21 cellular contexts compared by ENCODE assay signal in genomic region chr6:116373940-116374339, GRCh38.
"Had no signal": no experiment of that assay in that cellular context is flagged by ENCODE, and none has a peak within 500 bp of the region (broad histone marks: within the 10 kb centered on the region; RNA-seq: fewer than 3 reads in every experiment).

No MANE protein-coding gene starts in this region.

- H3K4me3 ChIP-seq: cardiac muscle cell, right lobe of liver, SK-N-MC, skin epidermis, upper lobe of right lung had no signal

- H3K27me3 ChIP-seq: cardiac muscle cell, right lobe of liver, upper lobe of right lung had no signal

- H3K4me3 Mint-ChIP-seq: activated naive CD8-positive, alpha-beta T cell treated with anti-CD3 and anti-CD28 coated beads for 36 hours; memory B cell; stimulated activated naive B cell treated with anti-CD40 and anti-IgM and Interleukin-4, amounts not matched to agents 10 μg/mL and 1 μg/mL and 100 μg/mL, for 72 hours; T-helper 17 cell had no signal

- H3K36me3 Mint-ChIP-seq: activated naive CD8-positive, alpha-beta T cell treated with anti-CD3 and anti-CD28 coated beads for 36 hours; memory B cell had no signal

- H3K27me3 Mint-ChIP-seq: memory B cell; stimulated activated naive B cell treated with anti-CD40 and anti-IgM and Interleukin-4, amounts not matched to agents 10 μg/mL and 1 μg/mL and 100 μg/mL, for 72 hours had no signal

- H3K9me3 Mint-ChIP-seq: activated naive CD8-positive, alpha-beta T cell treated with anti-CD3 and anti-CD28 coated beads for 36 hours; memory B cell; nephron; stimulated activated naive B cell treated with anti-CD40 and anti-IgM and Interleukin-4, amounts not matched to agents 10 μg/mL and 1 μg/mL and 100 μg/mL, for 72 hours had no signal

- DNase-seq: activated CD4-positive, alpha-beta T cell treated with anti-CD3 and anti-CD28 coated beads for 4 hours; activated CD4-positive, alpha-beta T cell treated with anti-CD3 and anti-CD28 coated beads, Interleukin-2, amount 50 U/mL, for 48 hours; activated CD4-positive, CD25-positive, alpha-beta regulatory T cell; activated naive CD4-positive, alpha-beta T cell treated with Interleukin-2 at 50 U/mL for 16 hours; activated naive CD8-positive, alpha-beta T cell treated with anti-CD3 and anti-CD28 coated beads for 36 hours; activated T-cell treated with anti-CD3 and anti-CD28 coated beads, Interleukin-2, amount 50 U/mL, for 48 hours; effector CD4-positive, alpha-beta T cell; left ventricle myocardium superior; nucleus accumbens; right lobe of liver; stimulated activated CD4-positive, alpha-beta T cell treated with anti-CD3 and anti-CD28 coated beads, Interleukin-15, amount 100 ng/mL, for 24 hours; stimulated activated naive B cell treated with anti-CD40 and anti-IgM and Interleukin-4, amounts not matched to agents 10 μg/mL and 1 μg/mL and 100 μg/mL, for 72 hours; SW 1271; T-helper 17 cell; upper lobe of right lung had no signal

- ATAC-seq: left ventricle myocardium superior; right lobe of liver; stimulated activated naive B cell treated with anti-CD40 and anti-IgM and Interleukin-4, amounts not matched to agents 10 μg/mL and 1 μg/mL and 100 μg/mL, for 72 hours; T-helper 17 cell; upper lobe of right lung had no signal

- H3K9me3 ChIP-seq: right lobe of liver, thoracic aorta, upper lobe of right lung had no signal

- H3K27ac ChIP-seq: cardiac muscle cell, right lobe of liver, SK-N-MC, thoracic aorta, upper lobe of right lung had no signal

- H3K27ac Mint-ChIP-seq: activated naive CD8-positive, alpha-beta T cell treated with anti-CD3 and anti-CD28 coated beads for 36 hours; memory B cell; stimulated activated naive B cell treated with anti-CD40 and anti-IgM and Interleukin-4, amounts not matched to agents 10 μg/mL and 1 μg/mL and 100 μg/mL, for 72 hours; T-helper 17 cell had no signal

- H3K36me3 ChIP-seq: cardiac muscle cell, right lobe of liver, thoracic aorta, upper lobe of right lung had no signal
